ENCODE assay signal across 9 cellular contexts in the genomic region with DNA sequence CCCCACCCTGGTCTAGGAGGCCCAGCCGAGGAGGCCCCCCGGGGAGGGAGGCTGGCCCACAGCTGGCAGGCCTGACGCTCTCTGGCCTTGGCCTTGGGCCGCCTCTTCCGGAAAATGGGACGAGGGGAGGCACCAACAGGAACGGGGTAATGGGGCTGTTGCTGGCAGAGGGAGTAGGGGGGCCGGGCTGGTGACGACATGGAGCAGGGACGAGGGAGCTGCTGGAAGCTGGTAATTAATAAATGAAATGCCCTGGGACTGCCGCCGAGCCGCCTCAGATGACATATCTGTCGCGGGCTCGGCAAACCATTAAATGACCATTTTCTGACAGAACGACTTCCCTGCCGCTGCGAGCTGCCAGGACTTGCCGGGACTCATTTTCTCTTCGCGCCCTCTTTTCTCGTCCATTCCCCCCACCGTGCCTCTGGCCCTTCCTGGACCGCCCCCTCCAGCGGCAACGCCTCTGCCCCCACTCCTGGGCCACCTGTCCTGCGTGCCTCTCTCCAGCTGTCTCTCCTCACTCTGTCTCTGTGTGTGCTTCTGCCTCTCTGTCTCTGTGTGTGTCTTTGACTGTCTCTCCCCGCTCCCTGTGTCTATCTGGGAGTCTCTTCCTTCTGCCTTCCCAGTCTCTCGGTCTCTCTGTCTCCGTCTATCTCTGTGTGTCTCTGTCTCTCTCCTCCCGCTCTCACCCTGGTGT.
A peak's percentile ranks its signal among the peaks of the same experiment; 100 is the strongest.
DNase-seq lines count a peak whose midpoint lies in the region; ATAC-seq and TF ChIP-seq lines count a peak whose summit lies in the region.
"Had no signal": no experiment of that assay in that cellular context is flagged by ENCODE, and none has a peak within 500 bp of the region (broad histone marks: within the 10 kb centered on the region; RNA-seq: fewer than 3 reads in every experiment).

No MANE protein-coding gene starts in this region.

- 3 to 4% methylated on average over 22 to 23 of the region's 32 CpGs for WGBS in gastroesophageal sphincter (ENCODE audit: low coverage in 1 of 2), 2 donors
- WGBS in aorta, 2 donors = 7% methylated on average over 31 to 32 of the region's 32 CpGs

- no peak for TF ChIP-seq POLR2A in gastroesophageal sphincter (IDR thresholded peaks at IDR 0.05)

- H3K4me3 ChIP-seq in gastroesophageal sphincter = peak overlapping the region; percentile 9 to 45
- H3K4me3 ChIP-seq in neural cell (ENCODE audit: low read length) = peak overlapping the region; percentile 49
- no peak overlapping the region for H3K4me3 ChIP-seq in aorta (ENCODE audit: low read length in 2 of 2)
- H3K4me3 ChIP-seq in brain microvascular endothelial cell (ENCODE audit: low read depth, low read length) = no peak overlapping the region

- no peaks in the 10 kb centered on the region for H3K36me3 Mint-ChIP-seq in activated naive CD8-positive, alpha-beta T cell treated with anti-CD3 and anti-CD28 coated beads, Interleukin-2, amount 10 ng/mL, durations not matched to agents 7 days and 5 days
- no peaks in the 10 kb centered on the region for H3K36me3 Mint-ChIP-seq in activated naive CD8-positive, alpha-beta T cell treated with anti-CD3 and anti-CD28 coated beads, Interleukin-2, amount 50 U/mL, for 24 hours (ENCODE audit: low read depth)

- H3F3A ChIP-seq in neural cell (ENCODE audit: insufficient read depth, low read length, poor library complexity, severe bottlenecking) = no peaks in the 10 kb centered on the region

- H3K9me3 Mint-ChIP-seq in activated naive CD8-positive, alpha-beta T cell treated with anti-CD3 and anti-CD28 coated beads, Interleukin-2, amount 10 ng/mL, durations not matched to agents 7 days and 5 days = no peaks in the 10 kb centered on the region
- H3K9me3 Mint-ChIP-seq in activated naive CD8-positive, alpha-beta T cell treated with anti-CD3 and anti-CD28 coated beads, Interleukin-2, amount 50 U/mL, for 24 hours = no peaks in the 10 kb centered on the region

- peaks cover 20% of the 10 kb centered on the region for H3K27me3 Mint-ChIP-seq in activated naive CD8-positive, alpha-beta T cell treated with anti-CD3 and anti-CD28 coated beads, Interleukin-2, amount 10 ng/mL, durations not matched to agents 7 days and 5 days
- peaks cover 34% of the 10 kb centered on the region for H3K27me3 Mint-ChIP-seq in activated naive CD8-positive, alpha-beta T cell treated with anti-CD3 and anti-CD28 coated beads, Interleukin-2, amount 50 U/mL, for 24 hours

- POLR2A ChIA-PET in activated naive CD8-positive, alpha-beta T cell treated with anti-CD3 and anti-CD28 coated beads, Interleukin-2, amount 10 ng/mL, durations not matched to agents 7 days and 5 days (lab: Charles Lee) = no interaction called here

- H3K4me1 Mint-ChIP-seq in activated naive CD8-positive, alpha-beta T cell treated with anti-CD3 and anti-CD28 coated beads, Interleukin-2, amount 10 ng/mL, durations not matched to agents 7 days and 5 days = peaks cover 2% of the 10 kb centered on the region
- H3K4me1 Mint-ChIP-seq in activated naive CD8-positive, alpha-beta T cell treated with anti-CD3 and anti-CD28 coated beads, Interleukin-2, amount 50 U/mL, for 24 hours = no peaks in the 10 kb centered on the region

- no peaks in the 10 kb centered on the region for H3K79me2 ChIP-seq in neural cell (replicated peaks; ENCODE audit: insufficient read depth, low read length)

- H3K27me3 ChIP-seq in gastroesophageal sphincter (peaks cover 30% of the 10 kb centered on the region), neural cell (ENCODE audit: insufficient read depth, low read depth, low read length) (no peaks in the 10 kb centered on the region), aorta (ENCODE audit: control insufficient read depth in 1 of 2, insufficient read depth in 2 of 2, low read length in 1 of 2) (no peaks in the 10 kb centered on the region), brain microvascular endothelial cell (replicated peaks) (peaks cover 36% of the 10 kb centered on the region)

- H3K27ac ChIP-seq in gastroesophageal sphincter (peak overlapping the region in 1 of 4 donors; percentile 42), neural cell (ENCODE audit: low read length) (peak overlapping the region; percentile 36), aorta (ENCODE audit: low read depth in 1 of 2, low read length in 2 of 2) (no peak overlapping the region), brain microvascular endothelial cell (no peak overlapping the region)

- DNase-seq in activated naive CD8-positive, alpha-beta T cell treated with anti-CD3 and anti-CD28 coated beads, Interleukin-2, amount 10 ng/mL, durations not matched to agents 7 days and 5 days = no peak
- DNase-seq in activated naive CD8-positive, alpha-beta T cell treated with anti-CD3 and anti-CD28 coated beads, Interleukin-2, amount 50 U/mL, for 24 hours = no peak
- DNase-seq in aorta = peak in 1 of 2 donors; percentile 74
- DNase-seq in activated CD4-positive, alpha-beta T cell treated with anti-CD3 and anti-CD28 coated beads for 48 hours = no peak
- no peak for DNase-seq in brain microvascular endothelial cell
- no peak for DNase-seq in middle frontal gyrus (ENCODE audit: extremely low spot score, low spot score)
- DNase-seq: HCEC 1CT had no signal

- no peaks in the 10 kb centered on the region for H4K20me1 ChIP-seq in neural cell (ENCODE audit: insufficient read depth)

- no peaks in the 10 kb centered on the region for H3K9me3 ChIP-seq in gastroesophageal sphincter
- no peaks in the 10 kb centered on the region for H3K9me3 ChIP-seq in neural cell (ENCODE audit: low read length)
- no peaks in the 10 kb centered on the region for H3K9me3 ChIP-seq in aorta (ENCODE audit: control insufficient read depth, low read length)

- H3K27ac Mint-ChIP-seq in activated naive CD8-positive, alpha-beta T cell treated with anti-CD3 and anti-CD28 coated beads, Interleukin-2, amount 10 ng/mL, durations not matched to agents 7 days and 5 days = peak overlapping the region; percentile 33
- H3K27ac Mint-ChIP-seq in activated naive CD8-positive, alpha-beta T cell treated with anti-CD3 and anti-CD28 coated beads, Interleukin-2, amount 50 U/mL, for 24 hours = no peak overlapping the region

- no peak overlapping the region for H3K4me2 ChIP-seq in neural cell (ENCODE audit: low read length)

- no peak overlapping the region for H2AFZ ChIP-seq in neural cell (ENCODE audit: low read depth, low read length)

- intact Hi-C loops in aorta (cut with DNase I) = no loop called here

- TF ChIP-seq EP300 in gastroesophageal sphincter (IDR thresholded peaks at IDR 0.05) (no peak), neural cell (conservative IDR thresholded peaks at IDR 0.05; ENCODE audit: poor library complexity, severe bottlenecking) (no peak)

- peaks cover 0 to 17% (median 0%) of the 10 kb centered on the region in 3 donors for H3K4me1 ChIP-seq in gastroesophageal sphincter
- no peaks in the 10 kb centered on the region for H3K4me1 ChIP-seq in aorta (ENCODE audit: control insufficient read depth in 1 of 2, insufficient read depth in 2 of 2, low read length in 2 of 2)

- no peak overlapping the region for H3K4me3 Mint-ChIP-seq in activated naive CD8-positive, alpha-beta T cell treated with anti-CD3 and anti-CD28 coated beads, Interleukin-2, amount 10 ng/mL, durations not matched to agents 7 days and 5 days
- H3K4me3 Mint-ChIP-seq in activated naive CD8-positive, alpha-beta T cell treated with anti-CD3 and anti-CD28 coated beads, Interleukin-2, amount 50 U/mL, for 24 hours = no peak overlapping the region

- no peak for TF ChIP-seq RAD21 in neural cell (conservative IDR thresholded peaks at IDR 0.05)

- in situ Hi-C loops in brain microvascular endothelial cell (cut with HindIII; ENCODE audit: low pct_ligation_motif_present, low sequenced_read_pairs) = no loop called here

- no peaks in the 10 kb centered on the region for H3K9me2 ChIP-seq in neural cell (ENCODE audit: insufficient read depth, low read length)

- H3K36me3 ChIP-seq in gastroesophageal sphincter (no peaks in the 10 kb centered on the region), neural cell (ENCODE audit: insufficient read depth, low read length) (no peaks in the 10 kb centered on the region), aorta (ENCODE audit: control insufficient read depth in 1 of 2, insufficient read depth in 2 of 2, low read length in 1 of 2) (no peaks in the 10 kb centered on the region), brain microvascular endothelial cell (replicated peaks) (no peaks in the 10 kb centered on the region)

- TF ChIP-seq CTCF in gastroesophageal sphincter (IDR thresholded peaks at IDR 0.05) (no peak), neural cell (IDR thresholded peaks at IDR 0.05; ENCODE audit: poor library complexity, severe bottlenecking) (no peak), brain microvascular endothelial cell (IDR thresholded peaks at IDR 0.05; ENCODE audit: low read depth, low read length, missing control alignments) (no peak)

- no peak for ATAC-seq in activated naive CD8-positive, alpha-beta T cell treated with anti-CD3 and anti-CD28 coated beads, Interleukin-2, amount 10 ng/mL, durations not matched to agents 7 days and 5 days (ENCODE audit: low read depth)
- no peak for ATAC-seq in activated naive CD8-positive, alpha-beta T cell treated with anti-CD3 and anti-CD28 coated beads, Interleukin-2, amount 50 U/mL, for 24 hours
- ATAC-seq in gastroesophageal sphincter (peak; percentile 52), aorta (ENCODE audit: low FRiP score) (peak; percentile 13)

- H3K9ac ChIP-seq in neural cell (ENCODE audit: low read length) = peak overlapping the region; percentile 41

TF ChIP-seq in neural cell, 6 proteins besides CTCF, POLR2A, EP300 and RAD21 (continues in another document):
- TF ChIP-seq SMC3 (conservative IDR thresholded peaks at IDR 0.05; ENCODE audit: poor library complexity) = no peak

Comparison
In these comparisons a context has a peak if more than half of its experiments do, and no peak if none do; other contexts are left out.
1. ATAC-seq: peak in gastroesophageal sphincter (single experiment) and aorta (single experiment); none in activated naive CD8-positive, alpha-beta T cell treated with anti-CD3 and anti-CD28 coated beads, Interleukin-2, amount 10 ng/mL, durations not matched to agents 7 days and 5 days (single experiment) and activated naive CD8-positive, alpha-beta T cell treated with anti-CD3 and anti-CD28 coated beads, Interleukin-2, amount 50 U/mL, for 24 hours (single experiment).
2. H3K4me3 ChIP-seq: peak in gastroesophageal sphincter (2 of 2) and neural cell (single experiment); none in aorta (0 of 2) and brain microvascular endothelial cell (single experiment).